ENCODE assay signal across 8 cellular contexts in genomic region chr17:63848834-63849689, GRCh38. TPM values are rescaled to one million over a fixed set of nuclear protein-coding genes. Genes with fewer than 3 reads are reported as not detected.
DNase-seq lines count a peak whose midpoint lies in the region; ATAC-seq and TF ChIP-seq lines count a peak whose summit lies in the region.

No MANE protein-coding gene starts in this region.

- no peaks in the 10 kb centered on the region for H3K4me1 ChIP-seq in left lung

- H3K4me3 ChIP-seq in LNCaP clone FGC (ENCODE audit: low read depth, low read length) (no peak overlapping the region), left lung (peak overlapping the region; percentile 18 to 36)

- no peaks in the 10 kb centered on the region for H3K27me3 ChIP-seq in left lung

- no peaks in the 10 kb centered on the region for H3K36me3 ChIP-seq in left lung

- H3K9me3 ChIP-seq in left lung: peaks cover 0 to 6% of the 10 kb centered on the region in 2 donors

- TF ChIP-seq CTCF in LNCaP clone FGC (IDR thresholded peaks at IDR 0.05; ENCODE audit: control insufficient read depth, extremely low read depth, insufficient read depth): 0 out of 2 replicates have a peak, but pooled peaks have one; percentile 17
- TF ChIP-seq CTCF in left lung (IDR thresholded peaks at IDR 0.05): peak; percentile 43 to 61

- peak overlapping the region in 1 of 2 donors; percentile 63 for H3K27ac ChIP-seq in left lung

- ATAC-seq in GM21619 (IDR thresholded peaks at IDR 0.05; ENCODE audit: unreplicated experiment) (peak; percentile 86), left lung (peak; percentile 97)

- intact Hi-C loops in left lung (cut with DNase I): no loop called here

- peak; percentile 58 for DNase-seq in D341Med (ENCODE audit: low spot score)
- no peak for DNase-seq in LNCaP clone FGC (ENCODE audit: low read depth)
- DNase-seq in activated CD4-positive, alpha-beta T cell treated with anti-CD3 and anti-CD28 coated beads, Interleukin-2, amount 50 U/mL, for 24 hours (ENCODE audit: low read depth in 1 of 2, low spot score in 1 of 2): peak; percentile 95 to 96
- DNase-seq in dedifferentiated amniotic fluid mesenchymal stem cell (ENCODE audit: extremely low spot score): peak; percentile 60
- DNase-seq in left lung: peak; percentile 92 to 96
- peak; percentile 97 to 98 for DNase-seq in stimulated activated CD4-positive, alpha-beta T cell treated with anti-CD3 and anti-CD28 coated beads, Interleukin-2, amount 100 ng/mL, for 48 hours
- no peak for DNase-seq in NCI-H82 (lab: John Stamatoyannopoulos, UW)

RNA-seq across cellular contexts. Expression of gene SMARCD2, which starts 6.6 kb away (rescaled TPM):
- total RNA-seq in left lung: 10 to 100 TPM; 59.2 to 82.5 TPM

RNA-seq across cellular contexts. Expression of gene FTSJ3, which starts 21.6 kb away (rescaled TPM):
- total RNA-seq in left lung: 10 to 100 TPM; 32.1 to 47.4 TPM

RNA-seq across cellular contexts. Expression of gene PSMC5, which starts 21.8 kb away (rescaled TPM):
- total RNA-seq in left lung: 100 to 1,000 TPM in 1 of 2 donors, 10 to 100 TPM in 1; 89.8 to 141 TPM

RNA-seq across cellular contexts. Expression of gene CSH2, which starts 24.4 kb away (rescaled TPM):
- total RNA-seq in left lung: not detected

RNA-seq across cellular contexts. Expression of gene GH2, which starts 32.7 kb away (rescaled TPM):
- not detected for total RNA-seq in left lung

Comparison
In these comparisons a context has a peak if more than half of its experiments do, and no peak if none do; other contexts are left out.
1. DNase-seq: peak in D341Med (single experiment), activated CD4-positive, alpha-beta T cell treated with anti-CD3 and anti-CD28 coated beads, Interleukin-2, amount 50 U/mL, for 24 hours (2 of 2), dedifferentiated amniotic fluid mesenchymal stem cell (single experiment), left lung (2 of 2) and stimulated activated CD4-positive, alpha-beta T cell treated with anti-CD3 and anti-CD28 coated beads, Interleukin-2, amount 100 ng/mL, for 48 hours (2 of 2); none in LNCaP clone FGC (single experiment) and NCI-H82 (single experiment).